In genomic region chr10:50516161-50516560, GRCh38 we compare ENCODE assay signal across 14 cellular contexts.
DNase-seq lines count a peak whose midpoint lies in the region; TF ChIP-seq lines count a peak whose summit lies in the region.
"Had no signal": no experiment of that assay in that cellular context is flagged by ENCODE, and none has a peak within 500 bp of the region (broad histone marks: within the 10 kb centered on the region; RNA-seq: fewer than 3 reads in every experiment).

No MANE protein-coding gene starts in this region.

- H3K27ac ChIP-seq in SK-N-MC (no peak overlapping the region), dorsolateral prefrontal cortex (peak overlapping the region in 48 of 59 donors; percentile 8 to 99 (median 67)), WERI-Rb-1 (no peak overlapping the region)
- H3K27ac ChIP-seq: BLaER1 treated with 17β-estradiol and CSF1 and Interleukin-3, amounts not matched to agents 10 nM and 100 nM had no signal

- H3K4me1 Mint-ChIP-seq in CD14-positive monocyte: peaks cover 3% of the 10 kb centered on the region

- H3K36me3 ChIP-seq in SK-N-MC (ENCODE audit: insufficient read depth, low read length) (no peaks in the 10 kb centered on the region), WERI-Rb-1 (no peaks in the 10 kb centered on the region)

- no peak overlapping the region for H3K4me3 Mint-ChIP-seq in CD14-positive monocyte
- H3K4me3 Mint-ChIP-seq: B cell; CD4-positive, CD25-positive, alpha-beta regulatory T cell; GM23338 had no signal

- peak; percentile 22 for DNase-seq in COLO829 (ENCODE audit: low spot score)
- peak; percentile 10 for DNase-seq in SK-N-MC (ENCODE audit: low read depth, low spot score)
- no peak for DNase-seq in dorsolateral prefrontal cortex
- no peak for DNase-seq in WERI-Rb-1
- DNase-seq in middle frontal gyrus (ENCODE audit: extremely low spot score, low spot score): no peak
- DNase-seq in CD14-positive monocyte (ENCODE audit: low spot score): no peak
- DNase-seq: CD4-positive, CD25-positive, alpha-beta regulatory T cell; DMS153; DMS79; GDM1; HCEC 1CT had no signal

- no peaks in the 10 kb centered on the region for H3K9me3 Mint-ChIP-seq in CD14-positive monocyte
- H3K9me3 Mint-ChIP-seq: GM23338 had no signal

- H3K9me3 ChIP-seq in SK-N-MC (ENCODE audit: low read depth, low read length) (no peaks in the 10 kb centered on the region), WERI-Rb-1 (ENCODE audit: severe bottlenecking) (no peaks in the 10 kb centered on the region)
- H3K9me3 ChIP-seq: BLaER1 treated with 17β-estradiol and CSF1 and Interleukin-3, amounts not matched to agents 10 nM and 100 nM had no signal

- H3K9ac ChIP-seq in SK-N-MC (ENCODE audit: insufficient read length): no peak overlapping the region
- H3K9ac ChIP-seq: BLaER1 treated with 17β-estradiol and CSF1 and Interleukin-3, amounts not matched to agents 10 nM and 100 nM had no signal

- H3K4me3 ChIP-seq in SK-N-MC (no peak overlapping the region), dorsolateral prefrontal cortex (no peak overlapping the region), WERI-Rb-1 (ENCODE audit: low read depth, low read length) (no peak overlapping the region)
- H3K4me3 ChIP-seq: BLaER1 treated with 17β-estradiol and CSF1 and Interleukin-3, amounts not matched to agents 10 nM and 100 nM; GM23338 had no signal

- no peaks in the 10 kb centered on the region for H3K27me3 Mint-ChIP-seq in CD14-positive monocyte (ENCODE audit: low read depth in 3 of 3)
- H3K27me3 Mint-ChIP-seq: B cell; CD4-positive, CD25-positive, alpha-beta regulatory T cell had no signal

- H3K27me3 ChIP-seq in dorsolateral prefrontal cortex (no peaks in the 10 kb centered on the region), WERI-Rb-1 (ENCODE audit: insufficient read depth, low read depth, severe bottlenecking) (no peaks in the 10 kb centered on the region)
- H3K27me3 ChIP-seq: BLaER1 treated with 17β-estradiol and CSF1 and Interleukin-3, amounts not matched to agents 10 nM and 100 nM had no signal

- H3K27ac Mint-ChIP-seq in CD14-positive monocyte: no peak overlapping the region
- H3K27ac Mint-ChIP-seq: B cell, GM23338 had no signal

- intact Hi-C loops in dorsolateral prefrontal cortex (cut with DNase I): no loop called here
- intact Hi-C loops in CD14-positive monocyte (cut with micrococcal nuclease): no loop called here

- H3K36me3 Mint-ChIP-seq in CD14-positive monocyte: peaks cover 19 to 23% of the 10 kb centered on the region in 2 donors

- TF ChIP-seq CTCF in dorsolateral prefrontal cortex (IDR thresholded peaks at IDR 0.05 in 54 of 56, conservative IDR thresholded peaks at IDR 0.05 in 2 of 56; ENCODE audit: low read depth in 1 of 56, partially characterized antibody in 56 of 56): no peak
- no peak for TF ChIP-seq CTCF in WERI-Rb-1 (IDR thresholded peaks at IDR 0.05; ENCODE audit: low read depth, low read length)
- no peak for TF ChIP-seq CTCF in CD14-positive monocyte (IDR thresholded peaks at IDR 0.05)

Comparison
In these comparisons a context has a peak if more than half of its experiments do, and no peak if none do; other contexts are left out.
1. DNase-seq: peak in COLO829 (single experiment) and SK-N-MC (single experiment); none in dorsolateral prefrontal cortex (0 of 10), WERI-Rb-1 (single experiment), middle frontal gyrus (single experiment) and CD14-positive monocyte (single experiment).
2. H3K27ac ChIP-seq: peak in dorsolateral prefrontal cortex (48 of 59); none in SK-N-MC (single experiment) and WERI-Rb-1 (single experiment).